Comparison of ENCODE assay signal across 12 cellular contexts in genomic region chr3:47850803-47851417, GRCh38. TPM values are rescaled to one million over a fixed set of nuclear protein-coding genes. Genes with fewer than 3 reads are reported as not detected.
DNase-seq lines count a peak whose midpoint lies in the region; ATAC-seq, FAIRE-seq and TF ChIP-seq lines count a peak whose summit lies in the region.
"Had no signal": no experiment of that assay in that cellular context is flagged by ENCODE, and none has a peak within 500 bp of the region (broad histone marks: within the 10 kb centered on the region; RNA-seq: fewer than 3 reads in every experiment).

No MANE protein-coding gene starts in this region.

- no peak overlapping the region for H2BK5ac ChIP-seq in mesenchymal stem cell (ENCODE audit: low read depth, low read length, poor library complexity, severe bottlenecking)

- FAIRE-seq in GM12892 (lab: Jason Lieb, UNC) = no peak
- FAIRE-seq: D721Med had no signal

- no peaks in the 10 kb centered on the region for H3K9me3 Mint-ChIP-seq in CD14-positive monocyte
- no peaks in the 10 kb centered on the region for H3K9me3 Mint-ChIP-seq in activated T-helper 17 cell treated with anti-CD3 and anti-CD28 coated beads, Interleukin-2, amount 50 U/mL, for 72 hours
- H3K9me3 Mint-ChIP-seq in naive B cell = no peaks in the 10 kb centered on the region

- H3K4me1 Mint-ChIP-seq in CD14-positive monocyte (peaks cover 3% of the 10 kb centered on the region), naive B cell (peaks cover 0 to 16% (median 6%) of the 10 kb centered on the region in 3 donors)
- H3K4me1 Mint-ChIP-seq in activated T-helper 17 cell treated with anti-CD3 and anti-CD28 coated beads, Interleukin-2, amount 50 U/mL, for 72 hours = no peaks in the 10 kb centered on the region
- H3K4me1 Mint-ChIP-seq: activated CD4-positive, alpha-beta T cell treated with anti-CD3 and anti-CD28 coated beads for 36 hours had no signal

- no peak overlapping the region for H3K9ac ChIP-seq in mesenchymal stem cell (ENCODE audit: low read length)

- no peak overlapping the region for H3K14ac ChIP-seq in mesenchymal stem cell (ENCODE audit: low read length in 2 of 2)

- H4K91ac ChIP-seq in mesenchymal stem cell (ENCODE audit: low read length) = no peak overlapping the region

- peaks cover 15% of the 10 kb centered on the region for H3K79me1 ChIP-seq in mesenchymal stem cell (replicated peaks; ENCODE audit: low read length, poor library complexity, severe bottlenecking)

- H3K27ac Mint-ChIP-seq in CD14-positive monocyte (peak overlapping the region in 5 of 7 donors; percentile 26 to 73 (median 65)), naive B cell (peak overlapping the region in 4 of 6 donors; percentile 39 to 78 (median 56))
- H3K27ac Mint-ChIP-seq in activated T-helper 17 cell treated with anti-CD3 and anti-CD28 coated beads, Interleukin-2, amount 50 U/mL, for 72 hours = peak overlapping the region; percentile 68

- no peak overlapping the region for H3K4me2 ChIP-seq in mesenchymal stem cell (ENCODE audit: low read length, poor library complexity, severe bottlenecking)

- H2BK12ac ChIP-seq in mesenchymal stem cell (ENCODE audit: low read length in 2 of 2) = no peak overlapping the region

- intact Hi-C loops in CD14-positive monocyte (cut with micrococcal nuclease) = no loop called here

- TF ChIP-seq POLR2A in GM12892 (IDR thresholded peaks at IDR 0.05; ENCODE audit: low read depth, low read length) = peak; percentile 38; the same call in 1 of the 2 replicates

- H2BK120ac ChIP-seq in mesenchymal stem cell (ENCODE audit: low read depth, low read length) = no peak overlapping the region

- H3K27me3 ChIP-seq in mesenchymal stem cell (ENCODE audit: control insufficient read depth in 1 of 2, insufficient read depth in 1 of 2, low read length in 2 of 2) = no peaks in the 10 kb centered on the region

- H2AFZ ChIP-seq in mesenchymal stem cell (ENCODE audit: low read depth, low read length) = no peak overlapping the region

- WGBS in mesenchymal stem cell = 93% methylated on average over 8 of the region's 8 CpGs

- H3K4me3 Mint-ChIP-seq in CD14-positive monocyte (no peak overlapping the region), naive B cell (peak overlapping the region in 1 of 8 donors; percentile 44)
- H3K4me3 Mint-ChIP-seq in activated T-helper 17 cell treated with anti-CD3 and anti-CD28 coated beads, Interleukin-2, amount 50 U/mL, for 72 hours = no peak overlapping the region
- H3K4me3 Mint-ChIP-seq: activated CD4-positive, alpha-beta T cell treated with anti-CD3 and anti-CD28 coated beads for 36 hours had no signal

- no peak overlapping the region for H3K23ac ChIP-seq in mesenchymal stem cell (ENCODE audit: low read length in 2 of 2)

- H3K36me3 ChIP-seq in mesenchymal stem cell (ENCODE audit: control insufficient read depth in 1 of 2, insufficient read depth in 2 of 2, low read depth in 1 of 2, low read length in 2 of 2) = peaks cover 99 to 100% of the 10 kb centered on the region in 2 experiments

- no peak overlapping the region for H4K8ac ChIP-seq in mesenchymal stem cell (ENCODE audit: low read length)

- no peaks in the 10 kb centered on the region for H3K4me1 ChIP-seq in mesenchymal stem cell (ENCODE audit: control insufficient read depth, insufficient read depth, low read depth, low read length)

- H3K9me3 ChIP-seq in mesenchymal stem cell (ENCODE audit: control insufficient read depth, low read length) = no peaks in the 10 kb centered on the region

- no peak overlapping the region for H2BK15ac ChIP-seq in mesenchymal stem cell (ENCODE audit: low read depth, poor library complexity, severe bottlenecking)

- DNase-seq in CD14-positive monocyte (ENCODE audit: low spot score) (no peak), GM12892 (ENCODE audit: insufficient read length) (no peak), naive B cell (no peak), mesenchymal stem cell (no peak), DMS114 treated with DMSO at 0.1 percent for 48 hours (lab: John Stamatoyannopoulos, UW; ENCODE audit: unreplicated experiment) (no peak), DMS79 treated with DMSO at 0.1 percent for 48 hours (lab: John Stamatoyannopoulos, UW) (no peak), NCI-H748 (lab: John Stamatoyannopoulos, UW; ENCODE audit: unreplicated experiment) (no peak)
- DNase-seq: activated CD4-positive, alpha-beta T cell treated with anti-CD3 and anti-CD28 coated beads for 36 hours; central memory CD4-positive, alpha-beta T cell; left colon had no signal

- H3K36me3 Mint-ChIP-seq in CD14-positive monocyte (peaks cover 74 to 96% of the 10 kb centered on the region in 2 donors), naive B cell (no peaks in the 10 kb centered on the region)
- peaks cover 71% of the 10 kb centered on the region for H3K36me3 Mint-ChIP-seq in activated T-helper 17 cell treated with anti-CD3 and anti-CD28 coated beads, Interleukin-2, amount 50 U/mL, for 72 hours (ENCODE audit: low read depth)

- no peak for ATAC-seq in activated T-helper 17 cell treated with anti-CD3 and anti-CD28 coated beads, Interleukin-2, amount 50 U/mL, for 72 hours (replicated peaks)
- ATAC-seq in naive B cell (ENCODE audit: low read depth in 2 of 2) = no peak

- H2AK5ac ChIP-seq in mesenchymal stem cell (ENCODE audit: low read length, severe bottlenecking) = no peak overlapping the region

- H3K4ac ChIP-seq in mesenchymal stem cell (ENCODE audit: low read depth in 1 of 2, low read length in 2 of 2) = no peak overlapping the region

- no peak overlapping the region for H3K27ac ChIP-seq in mesenchymal stem cell (ENCODE audit: low read length, poor library complexity, severe bottlenecking)

- H3K18ac ChIP-seq in mesenchymal stem cell (ENCODE audit: low read depth in 1 of 2, low read length in 2 of 2) = no peak overlapping the region

- H3K4me3 ChIP-seq in mesenchymal stem cell (ENCODE audit: insufficient read depth in 1 of 2, low read depth in 1 of 2, low read length in 2 of 2) = no peak overlapping the region

- TF ChIP-seq CTCF in CD14-positive monocyte (IDR thresholded peaks at IDR 0.05) = no peak

- H3K27me3 Mint-ChIP-seq in CD14-positive monocyte (ENCODE audit: low read depth in 3 of 3) (no peaks in the 10 kb centered on the region), naive B cell (no peaks in the 10 kb centered on the region)
- H3K27me3 Mint-ChIP-seq in activated T-helper 17 cell treated with anti-CD3 and anti-CD28 coated beads, Interleukin-2, amount 50 U/mL, for 72 hours = no peaks in the 10 kb centered on the region
- H3K27me3 Mint-ChIP-seq: activated CD4-positive, alpha-beta T cell treated with anti-CD3 and anti-CD28 coated beads for 36 hours had no signal

RNA-seq across cellular contexts. Expression of gene DHX30, which starts 48.0 kb away (rescaled TPM):
- polyA plus RNA-seq in CD14-positive monocyte = 10 to 100 TPM; 19.4 to 20.1 TPM
- 25.3 TPM for polyA plus RNA-seq in GM12892 (2012; ENCODE audit: missing spikeins)
- 10 to 100 TPM; 48.8 to 93.8 TPM for total RNA-seq in activated T-helper 17 cell treated with anti-CD3 and anti-CD28 coated beads, Interleukin-2, amount 50 U/mL, for 72 hours
- polyA plus RNA-seq in naive B cell (ENCODE audit: low read depth in 6 of 6) = 10 to 100 TPM; 25.5 to 43.5 (median 28.1) TPM
- 27.7 TPM for polyA plus RNA-seq in mesenchymal stem cell (2013, experiment 1 of 2)
- polyA plus RNA-seq in mesenchymal stem cell (2013, experiment 2 of 2) = 27.9 TPM
